1 cellular context compared by ENCODE assay signal in the genomic region with DNA sequence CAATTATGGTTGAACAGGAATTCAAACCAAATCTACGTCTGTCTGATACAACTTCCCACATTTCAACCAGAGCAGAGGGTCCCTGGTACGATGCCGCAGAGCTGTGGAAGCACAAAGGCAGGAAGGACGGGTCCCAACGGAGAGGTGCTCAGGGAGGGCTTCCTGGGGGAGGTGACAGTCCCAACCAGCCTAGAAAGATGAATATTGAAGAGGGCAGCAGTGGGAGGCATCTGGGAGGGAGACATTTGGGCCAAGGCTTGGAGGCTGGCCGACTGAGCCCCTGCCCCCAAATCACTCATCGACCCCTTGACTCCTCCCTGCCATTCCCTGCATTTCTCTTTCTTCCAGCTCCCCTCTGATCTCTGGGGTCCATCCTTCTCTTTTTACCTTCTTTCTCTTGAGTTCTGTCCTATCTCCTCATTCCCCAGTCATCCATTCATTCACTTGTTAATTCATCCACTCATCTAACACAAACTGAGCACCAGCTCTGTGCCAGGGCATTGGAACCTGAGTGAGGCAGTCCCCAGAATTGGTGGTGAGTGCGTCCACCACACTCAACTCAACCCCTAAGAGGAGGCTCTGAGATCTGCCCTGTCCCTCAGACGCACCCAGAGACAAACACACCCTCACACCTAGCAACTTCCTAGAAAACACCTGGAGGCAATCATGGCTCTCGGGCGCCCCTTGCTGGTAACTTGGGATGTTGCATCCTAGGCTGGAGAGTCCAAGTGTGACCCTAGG.
A peak's percentile ranks its signal among the peaks of the same experiment; 100 is the strongest.
TF ChIP-seq lines count a peak whose summit lies in the region.

No MANE protein-coding gene starts in this region.

TF ChIP-seq in K562, 482 proteins besides CTCF, POLR2A, EP300 and RAD21 (continued from another document and continues in another):
- TF ChIP-seq, protein P1, sequence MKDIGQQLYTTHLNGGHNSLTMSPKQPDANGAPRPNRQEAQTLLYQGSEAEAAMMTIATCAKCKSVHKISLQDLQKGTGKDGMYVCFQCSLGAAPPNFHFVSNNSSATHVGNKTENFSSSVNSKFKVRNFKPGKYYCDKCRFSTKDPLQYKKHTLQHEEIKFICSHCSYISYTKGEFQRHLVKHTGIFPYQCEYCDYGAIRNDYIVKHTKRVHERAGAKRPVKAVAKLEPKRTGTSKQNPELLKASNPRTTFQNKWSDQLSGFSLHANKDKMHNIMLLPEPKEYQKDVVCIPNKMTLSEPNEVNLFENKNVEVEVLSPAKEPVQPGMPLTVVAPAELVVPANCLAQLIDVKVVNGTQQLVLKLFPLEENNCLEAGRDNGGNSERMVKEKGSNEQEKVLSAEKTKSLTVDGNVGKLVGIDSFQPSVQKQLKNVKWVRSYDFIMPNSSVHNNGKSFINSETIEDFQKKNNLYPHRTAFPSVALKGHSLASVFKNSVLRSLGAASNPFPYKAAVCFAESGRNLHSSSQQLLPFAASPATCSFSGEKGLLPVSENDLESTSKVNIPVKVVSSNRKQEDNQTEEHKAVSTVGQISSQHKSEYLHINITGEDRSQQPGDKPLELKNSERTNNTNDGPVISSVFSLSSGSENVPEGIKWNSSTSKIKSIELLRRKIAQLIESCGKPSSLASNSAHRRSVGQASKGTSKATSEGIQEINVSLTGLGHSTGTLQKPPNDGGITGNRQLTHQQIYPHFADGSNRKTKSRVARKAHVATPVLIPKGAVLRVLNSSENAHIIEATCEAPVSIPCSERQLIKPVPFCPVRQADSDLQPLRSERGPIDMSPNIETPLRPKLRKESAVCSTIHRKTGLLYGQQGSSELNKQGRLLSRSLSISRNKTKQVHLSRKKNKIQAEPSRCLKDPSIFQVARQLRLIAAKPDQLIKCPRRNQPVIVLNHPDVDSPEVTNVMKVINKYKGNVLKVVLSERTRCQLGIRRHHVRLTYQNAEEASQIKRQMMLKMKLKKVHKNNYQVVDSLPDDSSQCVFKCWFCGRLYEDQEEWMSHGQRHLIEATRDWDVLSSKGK (CRISPR knock-in tag; IDR thresholded peaks at IDR 0.05) = no peak
- TF ChIP-seq, protein P2, sequence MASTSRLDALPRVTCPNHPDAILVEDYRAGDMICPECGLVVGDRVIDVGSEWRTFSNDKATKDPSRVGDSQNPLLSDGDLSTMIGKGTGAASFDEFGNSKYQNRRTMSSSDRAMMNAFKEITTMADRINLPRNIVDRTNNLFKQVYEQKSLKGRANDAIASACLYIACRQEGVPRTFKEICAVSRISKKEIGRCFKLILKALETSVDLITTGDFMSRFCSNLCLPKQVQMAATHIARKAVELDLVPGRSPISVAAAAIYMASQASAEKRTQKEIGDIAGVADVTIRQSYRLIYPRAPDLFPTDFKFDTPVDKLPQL (IDR thresholded peaks at IDR 0.05; ENCODE audit: extremely low read depth, insufficient read length) = no peak
- TF ChIP-seq POLR2G (IDR thresholded peaks at IDR 0.05; ENCODE audit: low read depth, low read length) = no peak
- TF ChIP-seq MCM3 (IDR thresholded peaks at IDR 0.05) = no peak
- no peak for TF ChIP-seq CHD1 (IDR thresholded peaks at IDR 0.05; ENCODE audit: low read length)
- TF ChIP-seq, protein P3, sequence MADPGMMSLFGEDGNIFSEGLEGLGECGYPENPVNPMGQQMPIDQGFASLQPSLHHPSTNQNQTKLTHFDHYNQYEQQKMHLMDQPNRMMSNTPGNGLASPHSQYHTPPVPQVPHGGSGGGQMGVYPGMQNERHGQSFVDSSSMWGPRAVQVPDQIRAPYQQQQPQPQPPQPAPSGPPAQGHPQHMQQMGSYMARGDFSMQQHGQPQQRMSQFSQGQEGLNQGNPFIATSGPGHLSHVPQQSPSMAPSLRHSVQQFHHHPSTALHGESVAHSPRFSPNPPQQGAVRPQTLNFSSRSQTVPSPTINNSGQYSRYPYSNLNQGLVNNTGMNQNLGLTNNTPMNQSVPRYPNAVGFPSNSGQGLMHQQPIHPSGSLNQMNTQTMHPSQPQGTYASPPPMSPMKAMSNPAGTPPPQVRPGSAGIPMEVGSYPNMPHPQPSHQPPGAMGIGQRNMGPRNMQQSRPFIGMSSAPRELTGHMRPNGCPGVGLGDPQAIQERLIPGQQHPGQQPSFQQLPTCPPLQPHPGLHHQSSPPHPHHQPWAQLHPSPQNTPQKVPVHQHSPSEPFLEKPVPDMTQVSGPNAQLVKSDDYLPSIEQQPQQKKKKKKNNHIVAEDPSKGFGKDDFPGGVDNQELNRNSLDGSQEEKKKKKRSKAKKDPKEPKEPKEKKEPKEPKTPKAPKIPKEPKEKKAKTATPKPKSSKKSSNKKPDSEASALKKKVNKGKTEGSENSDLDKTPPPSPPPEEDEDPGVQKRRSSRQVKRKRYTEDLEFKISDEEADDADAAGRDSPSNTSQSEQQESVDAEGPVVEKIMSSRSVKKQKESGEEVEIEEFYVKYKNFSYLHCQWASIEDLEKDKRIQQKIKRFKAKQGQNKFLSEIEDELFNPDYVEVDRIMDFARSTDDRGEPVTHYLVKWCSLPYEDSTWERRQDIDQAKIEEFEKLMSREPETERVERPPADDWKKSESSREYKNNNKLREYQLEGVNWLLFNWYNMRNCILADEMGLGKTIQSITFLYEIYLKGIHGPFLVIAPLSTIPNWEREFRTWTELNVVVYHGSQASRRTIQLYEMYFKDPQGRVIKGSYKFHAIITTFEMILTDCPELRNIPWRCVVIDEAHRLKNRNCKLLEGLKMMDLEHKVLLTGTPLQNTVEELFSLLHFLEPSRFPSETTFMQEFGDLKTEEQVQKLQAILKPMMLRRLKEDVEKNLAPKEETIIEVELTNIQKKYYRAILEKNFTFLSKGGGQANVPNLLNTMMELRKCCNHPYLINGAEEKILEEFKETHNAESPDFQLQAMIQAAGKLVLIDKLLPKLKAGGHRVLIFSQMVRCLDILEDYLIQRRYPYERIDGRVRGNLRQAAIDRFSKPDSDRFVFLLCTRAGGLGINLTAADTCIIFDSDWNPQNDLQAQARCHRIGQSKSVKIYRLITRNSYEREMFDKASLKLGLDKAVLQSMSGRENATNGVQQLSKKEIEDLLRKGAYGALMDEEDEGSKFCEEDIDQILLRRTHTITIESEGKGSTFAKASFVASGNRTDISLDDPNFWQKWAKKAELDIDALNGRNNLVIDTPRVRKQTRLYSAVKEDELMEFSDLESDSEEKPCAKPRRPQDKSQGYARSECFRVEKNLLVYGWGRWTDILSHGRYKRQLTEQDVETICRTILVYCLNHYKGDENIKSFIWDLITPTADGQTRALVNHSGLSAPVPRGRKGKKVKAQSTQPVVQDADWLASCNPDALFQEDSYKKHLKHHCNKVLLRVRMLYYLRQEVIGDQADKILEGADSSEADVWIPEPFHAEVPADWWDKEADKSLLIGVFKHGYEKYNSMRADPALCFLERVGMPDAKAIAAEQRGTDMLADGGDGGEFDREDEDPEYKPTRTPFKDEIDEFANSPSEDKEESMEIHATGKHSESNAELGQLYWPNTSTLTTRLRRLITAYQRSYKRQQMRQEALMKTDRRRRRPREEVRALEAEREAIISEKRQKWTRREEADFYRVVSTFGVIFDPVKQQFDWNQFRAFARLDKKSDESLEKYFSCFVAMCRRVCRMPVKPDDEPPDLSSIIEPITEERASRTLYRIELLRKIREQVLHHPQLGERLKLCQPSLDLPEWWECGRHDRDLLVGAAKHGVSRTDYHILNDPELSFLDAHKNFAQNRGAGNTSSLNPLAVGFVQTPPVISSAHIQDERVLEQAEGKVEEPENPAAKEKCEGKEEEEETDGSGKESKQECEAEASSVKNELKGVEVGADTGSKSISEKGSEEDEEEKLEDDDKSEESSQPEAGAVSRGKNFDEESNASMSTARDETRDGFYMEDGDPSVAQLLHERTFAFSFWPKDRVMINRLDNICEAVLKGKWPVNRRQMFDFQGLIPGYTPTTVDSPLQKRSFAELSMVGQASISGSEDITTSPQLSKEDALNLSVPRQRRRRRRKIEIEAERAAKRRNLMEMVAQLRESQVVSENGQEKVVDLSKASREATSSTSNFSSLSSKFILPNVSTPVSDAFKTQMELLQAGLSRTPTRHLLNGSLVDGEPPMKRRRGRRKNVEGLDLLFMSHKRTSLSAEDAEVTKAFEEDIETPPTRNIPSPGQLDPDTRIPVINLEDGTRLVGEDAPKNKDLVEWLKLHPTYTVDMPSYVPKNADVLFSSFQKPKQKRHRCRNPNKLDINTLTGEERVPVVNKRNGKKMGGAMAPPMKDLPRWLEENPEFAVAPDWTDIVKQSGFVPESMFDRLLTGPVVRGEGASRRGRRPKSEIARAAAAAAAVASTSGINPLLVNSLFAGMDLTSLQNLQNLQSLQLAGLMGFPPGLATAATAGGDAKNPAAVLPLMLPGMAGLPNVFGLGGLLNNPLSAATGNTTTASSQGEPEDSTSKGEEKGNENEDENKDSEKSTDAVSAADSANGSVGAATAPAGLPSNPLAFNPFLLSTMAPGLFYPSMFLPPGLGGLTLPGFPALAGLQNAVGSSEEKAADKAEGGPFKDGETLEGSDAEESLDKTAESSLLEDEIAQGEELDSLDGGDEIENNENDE (IDR thresholded peaks at IDR 0.05; ENCODE audit: low read depth, low read length) = no peak
- TF ChIP-seq EZH2 (IDR thresholded peaks at IDR 0.05; ENCODE audit: borderline replicate concordance, low read depth, low read length) = no peak
- TF ChIP-seq, protein P4, sequence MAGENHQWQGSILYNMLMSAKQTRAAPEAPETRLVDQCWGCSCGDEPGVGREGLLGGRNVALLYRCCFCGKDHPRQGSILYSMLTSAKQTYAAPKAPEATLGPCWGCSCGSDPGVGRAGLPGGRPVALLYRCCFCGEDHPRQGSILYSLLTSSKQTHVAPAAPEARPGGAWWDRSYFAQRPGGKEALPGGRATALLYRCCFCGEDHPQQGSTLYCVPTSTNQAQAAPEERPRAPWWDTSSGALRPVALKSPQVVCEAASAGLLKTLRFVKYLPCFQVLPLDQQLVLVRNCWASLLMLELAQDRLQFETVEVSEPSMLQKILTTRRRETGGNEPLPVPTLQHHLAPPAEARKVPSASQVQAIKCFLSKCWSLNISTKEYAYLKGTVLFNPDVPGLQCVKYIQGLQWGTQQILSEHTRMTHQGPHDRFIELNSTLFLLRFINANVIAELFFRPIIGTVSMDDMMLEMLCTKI (IDR thresholded peaks at IDR 0.05; ENCODE audit: partially characterized antibody) = no peak
- TF ChIP-seq, protein P5, sequence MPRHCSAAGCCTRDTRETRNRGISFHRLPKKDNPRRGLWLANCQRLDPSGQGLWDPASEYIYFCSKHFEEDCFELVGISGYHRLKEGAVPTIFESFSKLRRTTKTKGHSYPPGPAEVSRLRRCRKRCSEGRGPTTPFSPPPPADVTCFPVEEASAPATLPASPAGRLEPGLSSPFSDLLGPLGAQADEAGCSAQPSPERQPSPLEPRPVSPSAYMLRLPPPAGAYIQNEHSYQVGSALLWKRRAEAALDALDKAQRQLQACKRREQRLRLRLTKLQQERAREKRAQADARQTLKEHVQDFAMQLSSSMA (CRISPR knock-in tag; IDR thresholded peaks at IDR 0.05) = no peak
- TF ChIP-seq, protein P6, sequence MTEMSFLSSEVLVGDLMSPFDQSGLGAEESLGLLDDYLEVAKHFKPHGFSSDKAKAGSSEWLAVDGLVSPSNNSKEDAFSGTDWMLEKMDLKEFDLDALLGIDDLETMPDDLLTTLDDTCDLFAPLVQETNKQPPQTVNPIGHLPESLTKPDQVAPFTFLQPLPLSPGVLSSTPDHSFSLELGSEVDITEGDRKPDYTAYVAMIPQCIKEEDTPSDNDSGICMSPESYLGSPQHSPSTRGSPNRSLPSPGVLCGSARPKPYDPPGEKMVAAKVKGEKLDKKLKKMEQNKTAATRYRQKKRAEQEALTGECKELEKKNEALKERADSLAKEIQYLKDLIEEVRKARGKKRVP (CRISPR knock-in tag; IDR thresholded peaks at IDR 0.05) = no peak
- no peak for TF ChIP-seq ZNF143 (CRISPR knock-in tag; IDR thresholded peaks at IDR 0.05)
- TF ChIP-seq, protein P7, sequence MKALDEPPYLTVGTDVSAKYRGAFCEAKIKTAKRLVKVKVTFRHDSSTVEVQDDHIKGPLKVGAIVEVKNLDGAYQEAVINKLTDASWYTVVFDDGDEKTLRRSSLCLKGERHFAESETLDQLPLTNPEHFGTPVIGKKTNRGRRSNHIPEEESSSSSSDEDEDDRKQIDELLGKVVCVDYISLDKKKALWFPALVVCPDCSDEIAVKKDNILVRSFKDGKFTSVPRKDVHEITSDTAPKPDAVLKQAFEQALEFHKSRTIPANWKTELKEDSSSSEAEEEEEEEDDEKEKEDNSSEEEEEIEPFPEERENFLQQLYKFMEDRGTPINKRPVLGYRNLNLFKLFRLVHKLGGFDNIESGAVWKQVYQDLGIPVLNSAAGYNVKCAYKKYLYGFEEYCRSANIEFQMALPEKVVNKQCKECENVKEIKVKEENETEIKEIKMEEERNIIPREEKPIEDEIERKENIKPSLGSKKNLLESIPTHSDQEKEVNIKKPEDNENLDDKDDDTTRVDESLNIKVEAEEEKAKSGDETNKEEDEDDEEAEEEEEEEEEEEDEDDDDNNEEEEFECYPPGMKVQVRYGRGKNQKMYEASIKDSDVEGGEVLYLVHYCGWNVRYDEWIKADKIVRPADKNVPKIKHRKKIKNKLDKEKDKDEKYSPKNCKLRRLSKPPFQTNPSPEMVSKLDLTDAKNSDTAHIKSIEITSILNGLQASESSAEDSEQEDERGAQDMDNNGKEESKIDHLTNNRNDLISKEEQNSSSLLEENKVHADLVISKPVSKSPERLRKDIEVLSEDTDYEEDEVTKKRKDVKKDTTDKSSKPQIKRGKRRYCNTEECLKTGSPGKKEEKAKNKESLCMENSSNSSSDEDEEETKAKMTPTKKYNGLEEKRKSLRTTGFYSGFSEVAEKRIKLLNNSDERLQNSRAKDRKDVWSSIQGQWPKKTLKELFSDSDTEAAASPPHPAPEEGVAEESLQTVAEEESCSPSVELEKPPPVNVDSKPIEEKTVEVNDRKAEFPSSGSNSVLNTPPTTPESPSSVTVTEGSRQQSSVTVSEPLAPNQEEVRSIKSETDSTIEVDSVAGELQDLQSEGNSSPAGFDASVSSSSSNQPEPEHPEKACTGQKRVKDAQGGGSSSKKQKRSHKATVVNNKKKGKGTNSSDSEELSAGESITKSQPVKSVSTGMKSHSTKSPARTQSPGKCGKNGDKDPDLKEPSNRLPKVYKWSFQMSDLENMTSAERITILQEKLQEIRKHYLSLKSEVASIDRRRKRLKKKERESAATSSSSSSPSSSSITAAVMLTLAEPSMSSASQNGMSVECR (CRISPR knock-in tag; IDR thresholded peaks at IDR 0.05) = no peak
- TF ChIP-seq HNRNPL (IDR thresholded peaks at IDR 0.05; ENCODE audit: low read depth, low read length) = no peak
- no peak for TF ChIP-seq NUFIP1 (IDR thresholded peaks at IDR 0.05; ENCODE audit: partially characterized antibody)
- TF ChIP-seq ZSCAN32 (CRISPR knock-in tag; IDR thresholded peaks at IDR 0.05) = no peak
- no peak for TF ChIP-seq NR1H2 (CRISPR knock-in tag; IDR thresholded peaks at IDR 0.05)
- no peak for TF ChIP-seq POU5F1 (IDR thresholded peaks at IDR 0.05; ENCODE audit: borderline replicate concordance, low read depth, low read length, partially characterized antibody)
- no peak for TF ChIP-seq BRD4 (IDR thresholded peaks at IDR 0.05)
- TF ChIP-seq ZNF561 (CRISPR knock-in tag; conservative IDR thresholded peaks at IDR 0.05) = no peak
- TF ChIP-seq OTX1 (CRISPR knock-in tag; IDR thresholded peaks at IDR 0.05) = no peak
- no peak for TF ChIP-seq NEUROD1 (IDR thresholded peaks at IDR 0.05; ENCODE audit: borderline replicate concordance, low read depth, low read length, partially characterized antibody)
- TF ChIP-seq RBM25 (IDR thresholded peaks at IDR 0.05; ENCODE audit: low read depth, low read length, severe bottlenecking) = peak; percentile 88
- no peak for TF ChIP-seq KDM5B (IDR thresholded peaks at IDR 0.05; ENCODE audit: insufficient replicate concordance, low read depth, low read length)
- TF ChIP-seq MTA3 (IDR thresholded peaks at IDR 0.05; ENCODE audit: borderline replicate concordance) = 0 out of 2 replicates have a peak, but pooled peaks have one; percentile 22
- no peak for TF ChIP-seq CREB1 (IDR thresholded peaks at IDR 0.05)
- no peak for TF ChIP-seq CREB1 (CRISPR knock-in tag; IDR thresholded peaks at IDR 0.05)
- TF ChIP-seq, protein P8, sequence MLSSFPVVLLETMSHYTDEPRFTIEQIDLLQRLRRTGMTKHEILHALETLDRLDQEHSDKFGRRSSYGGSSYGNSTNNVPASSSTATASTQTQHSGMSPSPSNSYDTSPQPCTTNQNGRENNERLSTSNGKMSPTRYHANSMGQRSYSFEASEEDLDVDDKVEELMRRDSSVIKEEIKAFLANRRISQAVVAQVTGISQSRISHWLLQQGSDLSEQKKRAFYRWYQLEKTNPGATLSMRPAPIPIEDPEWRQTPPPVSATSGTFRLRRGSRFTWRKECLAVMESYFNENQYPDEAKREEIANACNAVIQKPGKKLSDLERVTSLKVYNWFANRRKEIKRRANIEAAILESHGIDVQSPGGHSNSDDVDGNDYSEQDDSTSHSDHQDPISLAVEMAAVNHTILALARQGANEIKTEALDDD (IDR thresholded peaks at IDR 0.05) = no peak
